Comparison of ENCODE assay signal across 10 cellular contexts in the genomic region with DNA sequence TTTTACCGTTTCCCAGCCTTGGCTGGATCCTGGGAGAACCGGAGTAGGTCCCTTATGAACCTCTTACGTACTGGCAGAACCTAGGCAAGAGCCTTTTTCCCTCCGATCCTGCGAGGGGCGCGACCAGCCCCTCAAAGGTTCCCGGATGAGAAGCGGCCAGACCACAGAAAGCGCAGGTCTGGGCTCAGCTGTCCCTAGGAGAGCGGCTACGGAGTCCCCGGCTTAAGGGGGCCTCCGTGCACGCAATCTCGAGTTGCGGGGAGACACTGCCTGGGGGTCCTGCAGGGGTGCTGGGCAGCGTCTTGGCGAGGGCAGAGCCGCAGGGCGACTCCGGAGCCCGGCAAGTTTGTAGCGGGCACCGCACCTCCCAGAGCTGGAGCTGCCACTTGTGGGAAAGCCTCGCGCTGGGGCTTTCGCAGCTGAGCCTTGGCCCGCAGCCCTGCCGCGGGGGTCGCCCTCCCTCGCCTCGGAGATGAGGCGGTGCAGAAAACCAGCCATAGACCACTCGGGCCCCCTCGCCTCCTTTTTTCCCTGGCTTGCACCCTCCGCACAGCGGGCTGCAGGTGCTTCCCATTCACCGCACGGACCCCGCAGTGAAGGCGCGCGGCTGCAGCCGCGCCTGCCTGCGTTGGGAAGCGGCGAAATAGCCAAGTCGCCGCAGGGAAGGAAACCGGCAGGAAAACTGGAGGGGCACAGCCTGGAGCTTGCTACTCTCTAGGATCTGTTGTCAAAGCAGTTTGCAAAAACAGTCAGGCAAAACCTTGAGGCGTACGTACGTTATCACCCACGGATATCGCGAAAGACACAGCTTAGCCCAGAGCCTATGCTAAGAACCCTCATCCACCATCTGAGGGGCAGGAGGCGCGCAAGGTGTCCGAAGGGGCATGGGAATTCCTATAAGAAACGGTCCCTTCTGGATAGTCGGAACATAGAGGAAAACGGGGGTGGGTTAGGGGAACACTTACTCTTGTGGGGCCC. TPM values are rescaled to one million over a fixed set of nuclear protein-coding genes. Genes with fewer than 3 reads are reported as not detected.
A peak's percentile ranks its signal among the peaks of the same experiment; 100 is the strongest.
DNase-seq lines count a peak whose midpoint lies in the region; ATAC-seq and TF ChIP-seq lines count a peak whose summit lies in the region.
"Had no signal": no experiment of that assay in that cellular context is flagged by ENCODE, and none has a peak within 500 bp of the region (broad histone marks: within the 10 kb centered on the region; RNA-seq: fewer than 3 reads in every experiment).

No MANE protein-coding gene starts in this region.

- no peaks in the 10 kb centered on the region for H3K36me3 ChIP-seq in spleen
- H3K36me3 ChIP-seq: neutrophil had no signal

- H3K4me3 ChIP-seq in astrocyte of the cerebellum (ENCODE audit: low read depth, low read length), result peak overlapping the region; percentile 46
- H3K4me3 ChIP-seq in spleen, result peak overlapping the region in 3 of 8 donors; percentile 13 to 45 (median 17)

- 4 to 18% (median 5%) methylated on average over 35 to 65 of the region's 65 CpGs for WGBS in spleen, 5 donors

- peaks cover 0 to 23% (median 7%) of the 10 kb centered on the region in 6 donors for H3K4me1 ChIP-seq in spleen

- H3K27ac ChIP-seq in layer of hippocampus (ENCODE audit: low read depth, low read length) (peak overlapping the region; percentile 13), spleen (no peak overlapping the region)
- H3K27ac ChIP-seq: neutrophil had no signal

- TF ChIP-seq POLR2A in spleen (IDR thresholded peaks at IDR 0.05), result no peak

- ATAC-seq in GM21825 (IDR thresholded peaks at IDR 0.05; ENCODE audit: unreplicated experiment), result no peak

- DNase-seq in M059J (ENCODE audit: low read depth) (peak; percentile 16), astrocyte of the cerebellum (ENCODE audit: low read depth) (no peak), spleen (peak; percentile 50), NCI-H1694 treated with DMSO at 0.1 percent for 48 hours (lab: John Stamatoyannopoulos, UW) (no peak), superior temporal gyrus (ENCODE audit: extremely low spot score) (no peak)
- DNase-seq: stimulated activated CD8-positive, alpha-beta memory T cell treated with anti-CD3 and anti-CD28 coated beads, Interleukin-4, amount 100 ng/mL, for 48 hours had no signal

- peaks cover 0 to 6% (median 0%) of the 10 kb centered on the region in 8 donors for H3K9me3 ChIP-seq in spleen
- H3K9me3 ChIP-seq: neutrophil had no signal

- intact Hi-C loops in spleen (cut with DNase I; ENCODE audit: low total_unique reads), result no loop called here

- in situ Hi-C loops in astrocyte of the cerebellum (cut with HindIII; ENCODE audit: low sequenced_read_pairs), result no loop called here

- H3K27me3 ChIP-seq in layer of hippocampus (ENCODE audit: control insufficient read depth, insufficient read depth, low read length) (peaks cover 2% of the 10 kb centered on the region), spleen (replicated peaks in 1 of 7) (peaks cover 0 to 66% (median 30%) of the 10 kb centered on the region in 7 donors)

- TF ChIP-seq CTCF in astrocyte of the cerebellum (IDR thresholded peaks at IDR 0.05; ENCODE audit: low read depth, low read length, missing control alignments), result no peak
- no peak for TF ChIP-seq CTCF in spleen (IDR thresholded peaks at IDR 0.05 in 8 of 11, conservative IDR thresholded peaks at IDR 0.05 in 3 of 11)

RNA-seq across cellular contexts. Expression of gene CDH8, which starts 0.8 kb away (rescaled TPM):
- total RNA-seq in M059J (2014; rRNA removed; shearing (Covaris generic)), result 0.59 and 1.7 TPM in 2 replicates
- 1 to 10 TPM in 1 of 7 donors, not detected in 6; 1.4 TPM for total RNA-seq in spleen
- under 1 TPM in 2 of 3 donors, not detected in 1; under 0.01 TPM for polyA plus RNA-seq in spleen
- total RNA-seq: endothelial cell of umbilical vein had no signal
- polyA plus RNA-seq: endothelial cell of umbilical vein had no signal

Comparison
In these comparisons a context has a peak if more than half of its experiments do, and no peak if none do; other contexts are left out.
1. DNase-seq: peak in M059J (single experiment) and spleen (single experiment); none in astrocyte of the cerebellum (single experiment), NCI-H1694 treated with DMSO at 0.1 percent for 48 hours (single experiment) and superior temporal gyrus (single experiment).